ENCODE assay signal across 8 cellular contexts in genomic region chr14:20469242-20469889, GRCh38. TPM values are rescaled to one million over a fixed set of nuclear protein-coding genes. Genes with fewer than 3 reads are reported as not detected.
DNase-seq lines count a peak whose midpoint lies in the region; ATAC-seq and TF ChIP-seq lines count a peak whose summit lies in the region.

Gene PNP (plus strand): TSS chr14:20469406. CDS start chr14:20469525, 119 bp downstream.

- H3K9me3 Mint-ChIP-seq in activated naive CD4-positive, alpha-beta T cell treated with anti-CD3 and anti-CD28 coated beads, Interleukin-2, amount 50 U/mL, for 72 hours: no peaks in the 10 kb centered on the region
- H3K9me3 Mint-ChIP-seq in osteocyte (ENCODE audit: unreplicated experiment): no peaks in the 10 kb centered on the region

- H3K4me3 Mint-ChIP-seq in osteocyte (ENCODE audit: unreplicated experiment): peak within 1 kb of the TSS; percentile 95

- TF ChIP-seq CTCF in GM12864 (IDR thresholded peaks at IDR 0.05; ENCODE audit: low read depth, low read length, missing control alignments): no peak
- no peak for TF ChIP-seq CTCF in osteocyte (IDR thresholded peaks at IDR 0.05)
- TF ChIP-seq CTCF in thoracic aorta (IDR thresholded peaks at IDR 0.05): no peak

- peak within 1 kb of the TSS; percentile 94 for H3K4me3 ChIP-seq in GM12864 (ENCODE audit: low read depth, low read length)
- peak within 1 kb of the TSS; percentile 90 for H3K4me3 ChIP-seq in thoracic aorta

- peaks cover 5 to 13% of the 10 kb centered on the region in 2 donors for H3K4me1 ChIP-seq in thoracic aorta (ENCODE audit: control insufficient read depth in 1 of 2, low read depth in 2 of 2)

- peak; percentile 83 for DNase-seq in GM12864 (ENCODE audit: low read depth)
- peak; percentile 93 for DNase-seq in NCI-H1105 (lab: John Stamatoyannopoulos, UW)
- DNase-seq in SKM-1 (lab: John Stamatoyannopoulos, UW; ENCODE audit: unreplicated experiment): peak; percentile 47
- peak; percentile 88 to 92 for DNase-seq in activated naive CD4-positive, alpha-beta T cell treated with anti-CD3 and anti-CD28 coated beads, Interleukin-2, amount 50 U/mL, for 72 hours (ENCODE audit: low spot score in 2 of 2)
- peak; percentile 92 for DNase-seq in glomerular visceral epithelial cell (ENCODE audit: extremely low spot score)
- peak; percentile 91 for DNase-seq in osteocyte (ENCODE audit: extremely low spot score, unreplicated experiment)
- peak; percentile 73 for DNase-seq in thoracic aorta (ENCODE audit: low spot score)

- H3K36me3 ChIP-seq in thoracic aorta: no peaks in the 10 kb centered on the region

- peaks cover 9% of the 10 kb centered on the region for H3K27me3 Mint-ChIP-seq in osteocyte (ENCODE audit: unreplicated experiment)

- H3K27me3 ChIP-seq in thoracic aorta (replicated peaks; ENCODE audit: insufficient read depth): no peaks in the 10 kb centered on the region

- H3K9me3 ChIP-seq in thoracic aorta: no peaks in the 10 kb centered on the region

- peaks cover 16% of the 10 kb centered on the region for H3K4me1 Mint-ChIP-seq in osteocyte (ENCODE audit: unreplicated experiment)

- peak within 1 kb of the TSS; percentile 84 to 90 for H3K27ac ChIP-seq in thoracic aorta

- peak within 1 kb of the TSS; percentile 96 to 100 for H3K27ac Mint-ChIP-seq in activated naive CD4-positive, alpha-beta T cell treated with anti-CD3 and anti-CD28 coated beads, Interleukin-2, amount 50 U/mL, for 72 hours
- peak within 1 kb of the TSS; percentile 91 for H3K27ac Mint-ChIP-seq in osteocyte (ENCODE audit: unreplicated experiment)

- peak; percentile 97 for ATAC-seq in HG02642 (IDR thresholded peaks at IDR 0.05; ENCODE audit: poor library complexity, unreplicated experiment)
- ATAC-seq in activated naive CD4-positive, alpha-beta T cell treated with anti-CD3 and anti-CD28 coated beads, Interleukin-2, amount 50 U/mL, for 72 hours: peak; percentile 86 to 90
- ATAC-seq in thoracic aorta (ENCODE audit: insufficient number of reproducible peaks, low FRiP score, low read depth): peak; percentile 82

- peaks cover 38 to 46% of the 10 kb centered on the region in 2 donors for H3K36me3 Mint-ChIP-seq in activated naive CD4-positive, alpha-beta T cell treated with anti-CD3 and anti-CD28 coated beads, Interleukin-2, amount 50 U/mL, for 72 hours
- H3K36me3 Mint-ChIP-seq in osteocyte (ENCODE audit: unreplicated experiment): peaks cover 9% of the 10 kb centered on the region

RNA-seq across cellular contexts. Expression of gene PNP, which starts in this region (rescaled TPM):
- total RNA-seq in activated naive CD4-positive, alpha-beta T cell treated with anti-CD3 and anti-CD28 coated beads, Interleukin-2, amount 50 U/mL, for 72 hours: 100 to 1,000 TPM; 167 to 241 TPM
- total RNA-seq in osteocyte (16.0 and 17.0 TPM in 2 replicates), thoracic aorta (100 to 1,000 TPM in 1 of 2 donors, 10 to 100 TPM in 1; 42.4 to 170 TPM)

Comparison
In these comparisons a context has a peak if more than half of its experiments do, and no peak if none do; other contexts are left out.
1. Peak in every context shown above with its lines: DNase-seq, ATAC-seq, H3K4me3 ChIP-seq and H3K27ac ChIP-seq.